Comparison of ENCODE assay signal across 8 cellular contexts in genomic region chr18:23043803-23044376, GRCh38.
"Had no signal": no experiment of that assay in that cellular context is flagged by ENCODE, and none has a peak within 500 bp of the region (broad histone marks: within the 10 kb centered on the region; RNA-seq: fewer than 3 reads in every experiment).

No MANE protein-coding gene starts in this region.

- FAIRE-seq: G401.6, GM12878, GM12891, GM12892, GM18507, GM19239 had no signal

- ATAC-seq: GM12878 had no signal

- H3K4me3 ChIP-seq: GM12878 had no signal

- DNase-seq: GDM1, GF-D8 had no signal
